Comparison of ENCODE assay signal across 11 cellular contexts in genomic region chr2:191631754-191632153, GRCh38. TPM values are rescaled to one million over a fixed set of nuclear protein-coding genes. Genes with fewer than 3 reads are reported as not detected.
A peak's percentile ranks its signal among the peaks of the same experiment; 100 is the strongest.
DNase-seq lines count a peak whose midpoint lies in the region; ATAC-seq, FAIRE-seq and TF ChIP-seq lines count a peak whose summit lies in the region.
"Had no signal": no experiment of that assay in that cellular context is flagged by ENCODE, and none has a peak within 500 bp of the region (broad histone marks: within the 10 kb centered on the region; RNA-seq: fewer than 3 reads in every experiment).

No MANE protein-coding gene starts in this region.

- H3K27ac ChIP-seq in K562 (ENCODE audit: extremely low read depth, low read depth, low read length) (no peak overlapping the region), right lobe of liver (no peak overlapping the region)
- no peak overlapping the region for H3K27ac ChIP-seq in CD8-positive, alpha-beta memory T cell (ENCODE audit: low read depth, low read length)
- H3K27ac ChIP-seq: neutrophil had no signal

- no peak for TF ChIP-seq EP300 in K562 (IDR thresholded peaks at IDR 0.05; ENCODE audit: low read length)

- no peak for TF ChIP-seq CTCF in K562 (IDR thresholded peaks at IDR 0.05 in 2 of 3, conservative IDR thresholded peaks at IDR 0.05 in 1 of 3; ENCODE audit: insufficient read depth in 2 of 3, low read depth in 1 of 3, low read length in 3 of 3)
- no peak for TF ChIP-seq CTCF in right lobe of liver (IDR thresholded peaks at IDR 0.05)

- H3K27me3 ChIP-seq in K562 (ENCODE audit: control insufficient read depth in 2 of 2, insufficient read depth in 2 of 2, low read length in 2 of 2) (no peaks in the 10 kb centered on the region), right lobe of liver (no peaks in the 10 kb centered on the region)
- no peaks in the 10 kb centered on the region for H3K27me3 ChIP-seq in CD8-positive, alpha-beta memory T cell (ENCODE audit: insufficient read depth, low read length, poor library complexity, severe bottlenecking)
- H3K27me3 ChIP-seq: neutrophil had no signal

- H3K9me3 ChIP-seq in K562 (replicated peaks; ENCODE audit: control insufficient read depth, insufficient read depth, low read depth, low read length) (no peaks in the 10 kb centered on the region), right lobe of liver (no peaks in the 10 kb centered on the region)
- no peaks in the 10 kb centered on the region for H3K9me3 ChIP-seq in CD8-positive, alpha-beta memory T cell (ENCODE audit: low read length)
- H3K9me3 ChIP-seq: neutrophil had no signal

- no peak for FAIRE-seq in K562 (lab: Jason Lieb, UNC)

- peak; percentile 43 for ATAC-seq in K562
- ATAC-seq in right lobe of liver = peak; percentile 70 to 90 (median 81)
- no peak for ATAC-seq in HG02852 (IDR thresholded peaks at IDR 0.05; ENCODE audit: unreplicated experiment)

- H3K9me3 Mint-ChIP-seq in CD8-positive, alpha-beta memory T cell = no peaks in the 10 kb centered on the region

- no peaks in the 10 kb centered on the region for H4K20me1 ChIP-seq in K562 (replicated peaks; ENCODE audit: control insufficient read depth, insufficient read depth, low read length)

- H2AFZ ChIP-seq in K562 (ENCODE audit: low read depth, low read length) = no peak overlapping the region

- POLR2A ChIA-PET in K562 (lab: Yijun Ruan, JAX) = interaction anchor here (1.0 to 1.6 kb wide), 2 partner anchors 10 to 56 kb away, joined by 4 to 5 read pairs; no protein-coding TSS in a partner anchor
- POLR2A ChIA-PET in CD8-positive, alpha-beta memory T cell (lab: Charles Lee) = interaction anchor here (0.6 to 1.0 kb wide), 2 partner anchors 9 to 45 kb away, joined by 3 to 5 read pairs; no protein-coding TSS in a partner anchor

- no peaks in the 10 kb centered on the region for H3K36me3 ChIP-seq in K562 (ENCODE audit: control insufficient read depth, insufficient read depth, low read length)
- no peaks in the 10 kb centered on the region for H3K36me3 ChIP-seq in right lobe of liver
- H3K36me3 ChIP-seq in CD8-positive, alpha-beta memory T cell (ENCODE audit: insufficient read depth, low read length) = no peaks in the 10 kb centered on the region
- H3K36me3 ChIP-seq: neutrophil had no signal

- H3K4me1 ChIP-seq in K562 (replicated peaks in 1 of 2; ENCODE audit: control insufficient read depth in 2 of 2, insufficient read depth in 2 of 2, low read length in 2 of 2) = peaks cover 0 to 21% of the 10 kb centered on the region in 2 experiments; a peak in 4 of 5 replicates
- H3K4me1 ChIP-seq in right lobe of liver = no peaks in the 10 kb centered on the region
- peaks cover 8% of the 10 kb centered on the region for H3K4me1 ChIP-seq in CD8-positive, alpha-beta memory T cell (ENCODE audit: insufficient read depth, low read length)

- no peaks in the 10 kb centered on the region for H3K9me1 ChIP-seq in K562 (ENCODE audit: control insufficient read depth, insufficient read depth, low read length)

- no peak overlapping the region for H3K9ac ChIP-seq in K562 (ENCODE audit: insufficient read depth in 1 of 2, low read depth in 2 of 2, low read length in 2 of 2)

- H3K4me3 Mint-ChIP-seq in CD8-positive, alpha-beta memory T cell = no peak overlapping the region

- H3K79me2 ChIP-seq in K562 (ENCODE audit: control insufficient read depth, insufficient read depth, low read length) = 0 out of 3 replicates have a peak, but pooled peaks cover 3% of the 10 kb centered on the region

- in situ Hi-C loops in KBM-7 (cut with MboI; ENCODE audit: low pct_unique_long_range_greater_than_20kb, low sequenced_read_pairs) = no loop called here
- in situ Hi-C loops in K562 (cut with MboI) = no loop called here

- no TSS peak for BruUV-seq in K562 (replicated peaks; lab: Mats Ljungman, UMichigan)

- intact Hi-C loops in K562 (cut with micrococcal nuclease) = no loop called here
- intact Hi-C loops in right lobe of liver (cut with DNase I) = no loop called here

- DNase-seq in EH (ENCODE audit: low read depth) (peak; percentile 92), KBM-7 (peak; percentile 40), K562 (ENCODE audit: extremely low read depth in 1 of 4, low spot score in 3 of 4) (peak in 2 of 4 experiments; percentile 11 to 32), right lobe of liver (peak; percentile 55 to 66 (median 61)), putamen (ENCODE audit: low spot score) (no peak), NCI-H128 (lab: John Stamatoyannopoulos, UW; ENCODE audit: unreplicated experiment) (no peak)
- DNase-seq in CD8-positive, alpha-beta memory T cell = no peak
- DNase-seq: NCI-H774 had no signal

- TF ChIP-seq RAD21 in K562 (CRISPR knock-in tag; conservative IDR thresholded peaks at IDR 0.05 in 1 of 2, IDR thresholded peaks at IDR 0.05 in 1 of 2) = no peak

- TF ChIP-seq POLR2A in K562 (conservative IDR thresholded peaks at IDR 0.05) (no peak), right lobe of liver (IDR thresholded peaks at IDR 0.05) (no peak)

- 50% methylated on average over 1 of the region's 1 CpG for WGBS in K562 (ENCODE audit: insufficient coverage, low coverage, missing lambda C conversion rate)
- WGBS in right lobe of liver (ENCODE audit: insufficient coverage, low coverage, low lambda C conversion rate, missing lambda C conversion rate) = 11% methylated on average over 1 of the region's 1 CpG

- no peaks in the 10 kb centered on the region for H3K27me3 Mint-ChIP-seq in CD8-positive, alpha-beta memory T cell

- H3K27ac Mint-ChIP-seq in CD8-positive, alpha-beta memory T cell = peak overlapping the region in 1 of 8 donors; percentile 85
- H3K27ac Mint-ChIP-seq: activated T-helper 2 cell treated with anti-CD3 and anti-CD28 coated beads, Interferon-gamma antibody, Interleukin-2, Interleukin-4, amounts not matched to agents 10 μg/mL and 5 μg/mL and 100 μg/mL, durations not matched to agents 14 hours and 24 hours and 36 hours had no signal

- CTCF ChIA-PET in K562 (lab: Yijun Ruan, JAX; ENCODE audit: low intra/inter-chr PET ratio) = no interaction called here
- CTCF ChIA-PET in CD8-positive, alpha-beta memory T cell (lab: Charles Lee) = no interaction called here

- H3K36me3 Mint-ChIP-seq in CD8-positive, alpha-beta memory T cell = no peaks in the 10 kb centered on the region

- peaks cover 15 to 28% (median 27%) of the 10 kb centered on the region in 3 donors for H3K4me1 Mint-ChIP-seq in CD8-positive, alpha-beta memory T cell

- no peak overlapping the region for H3K4me3 ChIP-seq in K562
- no peak overlapping the region for H3K4me3 ChIP-seq in right lobe of liver
- H3K4me3 ChIP-seq in CD8-positive, alpha-beta memory T cell (ENCODE audit: low read length) = no peak overlapping the region

- H3K4me2 ChIP-seq in K562 (ENCODE audit: insufficient read depth, low read length) = no peak overlapping the region

TF ChIP-seq in K562, 482 proteins besides CTCF, POLR2A, EP300 and RAD21:
- TF ChIP-seq PBX2 (CRISPR knock-in tag; IDR thresholded peaks at IDR 0.05; ENCODE audit: low read depth) (no peak), PBX2 (tag; conservative IDR thresholded peaks at IDR 0.05; ENCODE audit: low read depth) (0 out of 2 replicates have a peak, but pooled peaks have one; percentile 7), ZNF436 (CRISPR knock-in tag; IDR thresholded peaks at IDR 0.05) (no peak), NFIC (IDR thresholded peaks at IDR 0.05) (peak; percentile 48), CEBPB (tag; IDR thresholded peaks at IDR 0.05) (peak; percentile 72), CEBPG (CRISPR knock-in tag; IDR thresholded peaks at IDR 0.05) (no peak), CEBPG (tag; conservative IDR thresholded peaks at IDR 0.05 in 1 of 2, IDR thresholded peaks at IDR 0.05 in 1 of 2) (peak; percentile 33 to 77; a peak in 2 of 4 replicates)

RNA-seq across cellular contexts. Expression of gene NABP1, which starts 46.2 kb away (rescaled TPM):
- total RNA-seq in K562 (2011; cell fraction: chromatin; rRNA removed; ENCODE audit: low replicate concordance) = 68.8 and 169 TPM in 2 replicates
- total RNA-seq in K562 (2011; cell fraction: nucleolus; rRNA removed) = 39.4 and 41.1 TPM in 2 replicates
- 97.2 and 188 TPM in 2 replicates for total RNA-seq in K562 (2011; cell fraction: nucleoplasm; rRNA removed)
- total RNA-seq in K562 (2014; rRNA removed) = 18.6 and 20.2 TPM in 2 replicates
- total RNA-seq in K562 (2014; rRNA removed; fragmentation: Illumina TruSeq; extraction: Trizol) = 31.6 and 35.8 TPM in 2 replicates
- 37.2 and 44.0 TPM in 2 replicates for total RNA-seq in K562 (2015; rRNA removed; fragmentation: Illumina TruSeq; extraction: Trizol)
- total RNA-seq in K562 (2021) = 24.5 and 28.1 TPM in 2 replicates
- polyA plus RNA-seq in K562 (2011; rRNA removed) = 20.5 and 22.2 TPM in 2 replicates
- 1.8 and 5.1 TPM in 2 replicates for polyA plus RNA-seq in K562 (2011; cell fraction: cytosol; rRNA removed)
- polyA plus RNA-seq in K562 (2011; cell fraction: nucleus; rRNA removed) = 56.5 and 66.5 TPM in 2 replicates
- polyA plus RNA-seq in K562 (2012) = 10.8 and 12.9 TPM in 2 replicates
- 15.6 and 17.1 TPM in 2 replicates for polyA plus RNA-seq in K562 (2014; fragmentation: Illumina TruSeq; extraction: Trizol)
- 10 to 100 TPM; 12.8 to 14.9 TPM for polyA plus RNA-seq in K562 (2014; fragmentation: Nextera tagmentation; extraction: Ambion mirVana)
- polyA plus RNA-seq in K562 (2014; rRNA removed) = 13.9 and 15.4 TPM in 2 replicates
- polyA minus RNA-seq in K562 (2011; rRNA and poly(A)+ RNA removed) = 46.2 and 78.7 TPM in 2 replicates
- polyA minus RNA-seq in K562 (2011; cell fraction: cytosol; rRNA and poly(A)+ RNA removed) = 11.1 and 11.5 TPM in 2 replicates
- polyA minus RNA-seq in K562 (2011; cell fraction: nucleus; rRNA and poly(A)+ RNA removed) = 101 and 194 TPM in 2 replicates
- total RNA-seq in right lobe of liver = 10 to 100 TPM in 5 of 6 experiments, 1 to 10 TPM in 1; 5.2 to 28.2 (median 20.7) TPM
- 10 to 100 TPM; 44.9 to 48.2 TPM for total RNA-seq in CD8-positive, alpha-beta memory T cell
- polyA plus RNA-seq in CD8-positive, alpha-beta memory T cell = 13.9 TPM

Comparison
In these comparisons a context has a peak if more than half of its experiments do, and no peak if none do; other contexts are left out.
1. DNase-seq: peak in EH (single experiment), KBM-7 (single experiment) and right lobe of liver (3 of 3); none in putamen (single experiment), NCI-H128 (single experiment) and CD8-positive, alpha-beta memory T cell (0 of 5).